Comparison of ENCODE assay signal across 18 cellular contexts in genomic region chr1:182173791-182174190, GRCh38.
DNase-seq lines count a peak whose midpoint lies in the region; ATAC-seq and TF ChIP-seq lines count a peak whose summit lies in the region.
"Had no signal": no experiment of that assay in that cellular context is flagged by ENCODE, and none has a peak within 500 bp of the region (broad histone marks: within the 10 kb centered on the region; RNA-seq: fewer than 3 reads in every experiment).

No MANE protein-coding gene starts in this region.

- 25 to 35% methylated on average over 1 of the region's 1 CpG for WGBS in esophagus squamous epithelium, 2 donors

- no peaks in the 10 kb centered on the region for H3K9me2 ChIP-seq in Karpas-422 (replicated peaks; ENCODE audit: insufficient read depth, low read length)

- no peaks in the 10 kb centered on the region for H4K20me1 ChIP-seq in Karpas-422 (ENCODE audit: insufficient read depth, low read depth, low read length)

- H3K4me2 ChIP-seq in Karpas-422 (ENCODE audit: low read depth, low read length, poor library complexity, severe bottlenecking) = no peak overlapping the region

- no peaks in the 10 kb centered on the region for H3K27me3 ChIP-seq in RWPE2 (ENCODE audit: insufficient read depth, poor library complexity, severe bottlenecking)
- H3K27me3 ChIP-seq in esophagus squamous epithelium = no peaks in the 10 kb centered on the region
- H3K27me3 ChIP-seq in lower lobe of right lung (ENCODE audit: low read depth) = no peaks in the 10 kb centered on the region
- no peaks in the 10 kb centered on the region for H3K27me3 ChIP-seq in Karpas-422 (ENCODE audit: low read length)

- peak overlapping the region; percentile 92 for H3K27ac ChIP-seq in RWPE2 (ENCODE audit: poor library complexity, severe bottlenecking)
- H3K27ac ChIP-seq in esophagus squamous epithelium = peak overlapping the region; percentile 65 to 89 (median 82)
- H3K27ac ChIP-seq in lower lobe of right lung = peak overlapping the region; percentile 42
- H3K27ac ChIP-seq in temporal lobe (ENCODE audit: low read depth, low read length) = peak overlapping the region; percentile 1
- H3K27ac ChIP-seq in Karpas-422 (ENCODE audit: low read length) = no peak overlapping the region
- H3K27ac ChIP-seq: WERI-Rb-1 had no signal

- H2AFZ ChIP-seq in Karpas-422 (ENCODE audit: low read length) = no peak overlapping the region

- no peak overlapping the region for H3K9ac ChIP-seq in Karpas-422 (ENCODE audit: low read length)

- no peak for TF ChIP-seq CTCF in RWPE2 (IDR thresholded peaks at IDR 0.05; ENCODE audit: poor library complexity, severe bottlenecking)
- TF ChIP-seq CTCF in esophagus squamous epithelium (IDR thresholded peaks at IDR 0.05) = no peak
- TF ChIP-seq CTCF in lower lobe of right lung (IDR thresholded peaks at IDR 0.05) = no peak

- TF ChIP-seq POLR2A in esophagus squamous epithelium (IDR thresholded peaks at IDR 0.05) = no peak

- no peaks in the 10 kb centered on the region for H3K79me2 ChIP-seq in Karpas-422 (ENCODE audit: low read length)

- DNase-seq in RWPE2 (ENCODE audit: low spot score) (no peak), esophagus squamous epithelium (lab: John Stamatoyannopoulos, UW) (no peak), lower lobe of right lung (no peak), HuH-7 (ENCODE audit: low spot score) (no peak), Karpas-422 (no peak), iPS-NIHi11 (ENCODE audit: low spot score) (no peak)
- DNase-seq: activated gamma-delta T cell; AML-193; foreskin melanocyte; NCI-H2029 treated with DMSO at 0.1 percent for 48 hours; NCI-H82; small intestine; stimulated activated naive CD4-positive, alpha-beta T cell; SW 1271; WERI-Rb-1 had no signal

- H3K36me3 ChIP-seq in RWPE2 (ENCODE audit: low read depth) (no peaks in the 10 kb centered on the region), esophagus squamous epithelium (no peaks in the 10 kb centered on the region), lower lobe of right lung (no peaks in the 10 kb centered on the region), Karpas-422 (ENCODE audit: insufficient read depth, low read length) (no peaks in the 10 kb centered on the region)
- H3K36me3 ChIP-seq: WERI-Rb-1 had no signal

- H3K4me3 ChIP-seq in RWPE2 (ENCODE audit: severe bottlenecking) (no peak overlapping the region), esophagus squamous epithelium (no peak overlapping the region), lower lobe of right lung (no peak overlapping the region), Karpas-422 (ENCODE audit: low read length) (no peak overlapping the region)

- ATAC-seq in RWPE2 (ENCODE audit: low read depth) (peak; percentile 26; the same call in 2 of the 3 replicates), lower lobe of right lung (peak in 1 of 2 donors; percentile 19), HG03159 (IDR thresholded peaks at IDR 0.05; ENCODE audit: unreplicated experiment) (no peak)
- ATAC-seq: HCT116 had no signal

- H3K9me3 ChIP-seq in RWPE2 (ENCODE audit: severe bottlenecking) = no peaks in the 10 kb centered on the region
- H3K9me3 ChIP-seq in esophagus squamous epithelium = no peaks in the 10 kb centered on the region
- H3K9me3 ChIP-seq in lower lobe of right lung = no peaks in the 10 kb centered on the region
- no peaks in the 10 kb centered on the region for H3K9me3 ChIP-seq in Karpas-422 (ENCODE audit: low read length)

- peaks cover 36% of the 10 kb centered on the region for H3K4me1 ChIP-seq in RWPE2 (ENCODE audit: insufficient read depth, poor library complexity, severe bottlenecking)
- peaks cover 7 to 41% (median 28%) of the 10 kb centered on the region in 3 donors for H3K4me1 ChIP-seq in esophagus squamous epithelium
- peaks cover 42% of the 10 kb centered on the region for H3K4me1 ChIP-seq in lower lobe of right lung
- no peaks in the 10 kb centered on the region for H3K4me1 ChIP-seq in Karpas-422 (ENCODE audit: low read length)

- intact Hi-C loops in esophagus squamous epithelium (cut with DNase I) (no loop called here), lower lobe of right lung (cut with DNase I) (no loop called here)
